Comparison of ENCODE assay signal across 20 cellular contexts in the genomic region with DNA sequence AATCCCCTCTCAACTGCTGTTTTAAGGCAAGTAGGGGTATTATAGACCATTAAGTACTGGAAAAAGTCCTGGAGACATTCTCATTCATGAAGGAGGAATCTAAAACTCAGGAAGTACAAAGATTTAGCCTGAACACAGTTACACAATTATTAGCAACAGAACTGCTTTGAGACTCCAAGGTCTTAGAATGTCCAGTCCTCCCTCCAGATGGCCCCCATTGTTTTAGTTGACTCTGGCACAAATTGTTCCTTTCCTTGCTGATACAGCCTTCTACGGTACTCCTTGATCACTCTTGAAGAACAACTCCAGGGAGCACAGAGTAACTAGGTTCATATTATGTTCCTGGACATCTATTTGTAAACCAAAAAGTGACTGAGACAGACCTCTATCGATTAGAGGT.
DNase-seq lines count a peak whose midpoint lies in the region; ATAC-seq, FAIRE-seq and TF ChIP-seq lines count a peak whose summit lies in the region.
"Had no signal": no experiment of that assay in that cellular context is flagged by ENCODE, and none has a peak within 500 bp of the region (broad histone marks: within the 10 kb centered on the region; RNA-seq: fewer than 3 reads in every experiment).

No MANE protein-coding gene starts in this region.

- TF ChIP-seq RAD21 in K562 (CRISPR knock-in tag; conservative IDR thresholded peaks at IDR 0.05 in 1 of 2, IDR thresholded peaks at IDR 0.05 in 1 of 2): no peak

- H3K9ac ChIP-seq in K562 (ENCODE audit: insufficient read depth in 1 of 2, low read depth in 2 of 2, low read length in 2 of 2) (no peak overlapping the region), smooth muscle cell (ENCODE audit: low read depth) (no peak overlapping the region)

- H2AFZ ChIP-seq in GM23338 (peak overlapping the region; percentile 52; the same call in 1 of the 2 replicates), K562 (ENCODE audit: low read depth, low read length) (no peak overlapping the region), hepatocyte (no peak overlapping the region), smooth muscle cell (ENCODE audit: low read depth) (peak overlapping the region; percentile 84)

- H3K4me2 ChIP-seq in GM23338: no peak overlapping the region
- H3K4me2 ChIP-seq in K562 (ENCODE audit: insufficient read depth, low read length): no peak overlapping the region
- H3K4me2 ChIP-seq in hepatocyte: no peak overlapping the region
- H3K4me2 ChIP-seq in smooth muscle cell: no peak overlapping the region

- in situ Hi-C loops in K562 (cut with MboI): no loop called here

- POLR2A ChIA-PET in K562 (lab: Yijun Ruan, JAX): no interaction called here

- H3K4me1 Mint-ChIP-seq in GM23338: peaks cover 18% of the 10 kb centered on the region
- H3K4me1 Mint-ChIP-seq: activated naive CD8-positive, alpha-beta T cell treated with anti-CD3 and anti-CD28 coated beads, Interleukin-2, amount 10 ng/mL, durations not matched to agents 7 days and 5 days; CD14-positive monocyte; natural killer cell had no signal

- H3K27me3 ChIP-seq in GM23338 (ENCODE audit: insufficient read depth) (no peaks in the 10 kb centered on the region), K562 (ENCODE audit: control insufficient read depth in 2 of 2, insufficient read depth in 2 of 2, low read length in 2 of 2) (no peaks in the 10 kb centered on the region), hepatocyte (no peaks in the 10 kb centered on the region), smooth muscle cell (ENCODE audit: low read depth) (no peaks in the 10 kb centered on the region), right lobe of liver (no peaks in the 10 kb centered on the region)
- H3K27me3 ChIP-seq: colonic mucosa had no signal

- H3K4me1 ChIP-seq in GM23338 (ENCODE audit: insufficient read depth): peaks cover 16% of the 10 kb centered on the region
- no peaks in the 10 kb centered on the region for H3K4me1 ChIP-seq in K562 (replicated peaks in 1 of 2; ENCODE audit: control insufficient read depth in 2 of 2, insufficient read depth in 2 of 2, low read length in 2 of 2)
- H3K4me1 ChIP-seq in hepatocyte (ENCODE audit: insufficient read depth): no peaks in the 10 kb centered on the region
- H3K4me1 ChIP-seq in smooth muscle cell (ENCODE audit: low read depth): no peaks in the 10 kb centered on the region
- no peaks in the 10 kb centered on the region for H3K4me1 ChIP-seq in right lobe of liver
- H3K4me1 ChIP-seq: colonic mucosa had no signal

- H3K9me3 Mint-ChIP-seq in GM23338: peaks cover 10% of the 10 kb centered on the region
- H3K9me3 Mint-ChIP-seq: activated T-helper 2 cell treated with anti-CD3 and anti-CD28 coated beads, Interferon-gamma antibody, Interleukin-2, Interleukin-4, amounts not matched to agents 10 μg/mL and 5 μg/mL and 100 μg/mL, durations not matched to agents 14 hours and 24 hours and 36 hours; brain had no signal

- no peak overlapping the region for H3K4me3 Mint-ChIP-seq in GM23338
- H3K4me3 Mint-ChIP-seq: activated naive CD8-positive, alpha-beta T cell treated with anti-CD3 and anti-CD28 coated beads, Interleukin-2, amount 10 ng/mL, durations not matched to agents 7 days and 5 days; brain; CD14-positive monocyte; natural killer cell had no signal

- no peak overlapping the region for H3K27ac Mint-ChIP-seq in GM23338
- H3K27ac Mint-ChIP-seq: activated naive CD8-positive, alpha-beta T cell treated with anti-CD3 and anti-CD28 coated beads, Interleukin-2, amount 10 ng/mL, durations not matched to agents 7 days and 5 days; activated T-helper 2 cell treated with anti-CD3 and anti-CD28 coated beads, Interferon-gamma antibody, Interleukin-2, Interleukin-4, amounts not matched to agents 10 μg/mL and 5 μg/mL and 100 μg/mL, durations not matched to agents 14 hours and 24 hours and 36 hours; CD14-positive monocyte; natural killer cell had no signal

- no peaks in the 10 kb centered on the region for H3K9me1 ChIP-seq in K562 (ENCODE audit: control insufficient read depth, insufficient read depth, low read length)

- BruUV-seq in K562 (replicated peaks; lab: Mats Ljungman, UMichigan): no TSS peak

- peaks cover 2% of the 10 kb centered on the region for H3K27me3 Mint-ChIP-seq in GM23338 (ENCODE audit: insufficient read depth, low read depth, poor library complexity)

- no peak overlapping the region for H3K27ac ChIP-seq in GM23338 (ENCODE audit: low read depth)
- no peak overlapping the region for H3K27ac ChIP-seq in K562 (ENCODE audit: extremely low read depth, low read depth, low read length)
- H3K27ac ChIP-seq in hepatocyte: peak overlapping the region; percentile 54
- peak overlapping the region; percentile 37 for H3K27ac ChIP-seq in smooth muscle cell (ENCODE audit: low read depth)
- H3K27ac ChIP-seq in right lobe of liver: no peak overlapping the region
- H3K27ac ChIP-seq: colonic mucosa, VCaP had no signal

- FAIRE-seq in K562 (lab: Jason Lieb, UNC): peak; percentile 26

- no peak for TF ChIP-seq EP300 in K562 (IDR thresholded peaks at IDR 0.05; ENCODE audit: low read length)

- H3F3A ChIP-seq in GM23338 (replicated peaks; ENCODE audit: low read depth): no peaks in the 10 kb centered on the region
- H3F3A ChIP-seq in smooth muscle cell (ENCODE audit: low read depth): no peaks in the 10 kb centered on the region

- no peaks in the 10 kb centered on the region for H4K20me1 ChIP-seq in GM23338 (replicated peaks; ENCODE audit: insufficient read depth)
- H4K20me1 ChIP-seq in K562 (replicated peaks; ENCODE audit: control insufficient read depth, insufficient read depth, low read length): no peaks in the 10 kb centered on the region
- no peaks in the 10 kb centered on the region for H4K20me1 ChIP-seq in hepatocyte (ENCODE audit: insufficient read depth, poor library complexity, severe bottlenecking)
- H4K20me1 ChIP-seq in smooth muscle cell (ENCODE audit: low read depth): no peaks in the 10 kb centered on the region

- H3K36me3 ChIP-seq in GM23338 (ENCODE audit: insufficient read depth): peaks cover 3% of the 10 kb centered on the region; the same call in 1 of the 2 replicates
- no peaks in the 10 kb centered on the region for H3K36me3 ChIP-seq in K562 (ENCODE audit: control insufficient read depth, insufficient read depth, low read length)
- H3K36me3 ChIP-seq in hepatocyte (replicated peaks; ENCODE audit: insufficient read depth, low read depth): no peaks in the 10 kb centered on the region
- H3K36me3 ChIP-seq in smooth muscle cell (ENCODE audit: low read depth): no peaks in the 10 kb centered on the region
- no peaks in the 10 kb centered on the region for H3K36me3 ChIP-seq in right lobe of liver
- H3K36me3 ChIP-seq: colonic mucosa had no signal

- DNase-seq in GM23338 (ENCODE audit: low spot score) (no peak), K562 (ENCODE audit: extremely low read depth in 1 of 4, low spot score in 3 of 4) (no peak), hepatocyte (ENCODE audit: low spot score) (no peak), smooth muscle cell (lab: John Stamatoyannopoulos, UW; ENCODE audit: unreplicated experiment) (no peak), HPDE6-E6E7 (ENCODE audit: extremely low spot score) (no peak), right lobe of liver (no peak), dermis blood vessel endothelial cell (no peak), NCI-H2227 (lab: John Stamatoyannopoulos, UW; ENCODE audit: unreplicated experiment) (no peak)
- DNase-seq: activated CD4-positive, alpha-beta T cell treated with anti-CD3 and anti-CD28 coated beads, Interleukin-2, amount 50 U/mL, for 1 hour; activated naive CD8-positive, alpha-beta T cell treated with anti-CD3 and anti-CD28 coated beads, Interleukin-2, amount 10 ng/mL, durations not matched to agents 7 days and 5 days; colonic mucosa; natural killer cell; NCI-H748 treated with DMSO at 0.1 percent for 48 hours; posterior cingulate gyrus; SHP77 treated with DMSO at 0.1 percent for 48 hours; stimulated activated CD4-positive, alpha-beta T cell treated with anti-CD3 and anti-CD28 coated beads, Interleukin-12 subunit alpha, Interleukin-12 subunit beta, amount 100 ng/mL, for 4 hours had no signal

- TF ChIP-seq POLR2A in K562 (conservative IDR thresholded peaks at IDR 0.05): no peak
- TF ChIP-seq POLR2A in right lobe of liver (IDR thresholded peaks at IDR 0.05): no peak

- TF ChIP-seq CTCF in GM23338 (conservative IDR thresholded peaks at IDR 0.05; ENCODE audit: low read depth in 2 of 2) (no peak), K562 (IDR thresholded peaks at IDR 0.05 in 2 of 3, conservative IDR thresholded peaks at IDR 0.05 in 1 of 3; ENCODE audit: insufficient read depth in 2 of 3, low read depth in 1 of 3, low read length in 3 of 3) (no peak), hepatocyte (IDR thresholded peaks at IDR 0.05; ENCODE audit: poor library complexity) (no peak), smooth muscle cell (IDR thresholded peaks at IDR 0.05; ENCODE audit: borderline replicate concordance, insufficient read depth, poor library complexity, severe bottlenecking) (no peak), right lobe of liver (IDR thresholded peaks at IDR 0.05) (no peak)

- H3K9me3 ChIP-seq in K562 (replicated peaks; ENCODE audit: control insufficient read depth, insufficient read depth, low read depth, low read length) (0 out of 2 replicates have a peak, but pooled peaks cover 3% of the 10 kb centered on the region), hepatocyte (ENCODE audit: low read depth) (no peaks in the 10 kb centered on the region), smooth muscle cell (replicated peaks; ENCODE audit: low read depth) (no peaks in the 10 kb centered on the region), right lobe of liver (no peaks in the 10 kb centered on the region)
- H3K9me3 ChIP-seq: colonic mucosa had no signal

- ATAC-seq in GM23338: no peak
- ATAC-seq in K562: no peak
- ATAC-seq in right lobe of liver: no peak
- ATAC-seq: natural killer cell had no signal

- CTCF ChIA-PET in K562 (lab: Yijun Ruan, JAX; ENCODE audit: low intra/inter-chr PET ratio): no interaction called here

- intact Hi-C loops in K562 (cut with micrococcal nuclease) (no loop called here), right lobe of liver (cut with DNase I) (no loop called here)

- H3K36me3 Mint-ChIP-seq in GM23338 (ENCODE audit: low read depth): peaks cover 5% of the 10 kb centered on the region; the same call in 2 of the 3 replicates
- H3K36me3 Mint-ChIP-seq: activated naive CD8-positive, alpha-beta T cell treated with anti-CD3 and anti-CD28 coated beads, Interleukin-2, amount 10 ng/mL, durations not matched to agents 7 days and 5 days; brain; CD14-positive monocyte; natural killer cell had no signal

- no peak overlapping the region for H3K4me3 ChIP-seq in GM23338
- no peak overlapping the region for H3K4me3 ChIP-seq in K562
- no peak overlapping the region for H3K4me3 ChIP-seq in hepatocyte
- no peak overlapping the region for H3K4me3 ChIP-seq in smooth muscle cell
- H3K4me3 ChIP-seq in right lobe of liver: no peak overlapping the region
- H3K4me3 ChIP-seq: colonic mucosa had no signal

- H3K9me2 ChIP-seq in GM23338 (ENCODE audit: insufficient read depth) (peaks cover 19% of the 10 kb centered on the region; the same call in 1 of the 2 replicates), hepatocyte (replicated peaks; ENCODE audit: insufficient read depth) (no peaks in the 10 kb centered on the region)

- WGBS in K562 (ENCODE audit: insufficient coverage, low coverage, missing lambda C conversion rate): 0% methylated on average over 2 of the region's 2 CpGs
- 82% methylated on average over 2 of the region's 2 CpGs for WGBS in hepatocyte (ENCODE audit: low lambda C conversion rate, missing lambda C conversion rate)
- WGBS in smooth muscle cell (ENCODE audit: low lambda C conversion rate): 71% methylated on average over 2 of the region's 2 CpGs
- WGBS in right lobe of liver (ENCODE audit: insufficient coverage, low coverage, low lambda C conversion rate, missing lambda C conversion rate): 70% methylated on average over 2 of the region's 2 CpGs

- H3K79me2 ChIP-seq in GM23338 (replicated peaks; ENCODE audit: insufficient read depth): no peaks in the 10 kb centered on the region
- H3K79me2 ChIP-seq in K562 (ENCODE audit: control insufficient read depth, insufficient read depth, low read length): no peaks in the 10 kb centered on the region
- no peaks in the 10 kb centered on the region for H3K79me2 ChIP-seq in hepatocyte
- no peaks in the 10 kb centered on the region for H3K79me2 ChIP-seq in smooth muscle cell (ENCODE audit: low read depth)

Comparison
In these comparisons a context has a peak if more than half of its experiments do, and no peak if none do; other contexts are left out.
1. H2AFZ ChIP-seq: peak in GM23338 (single experiment) and smooth muscle cell (single experiment); none in K562 (single experiment) and hepatocyte (single experiment).
2. H3K27ac ChIP-seq: peak in hepatocyte (single experiment) and smooth muscle cell (single experiment); none in GM23338 (single experiment), K562 (single experiment) and right lobe of liver (0 of 3).